1 cellular context compared by ENCODE assay signal in genomic region chr2:113231064-113231463, GRCh38.
TF ChIP-seq lines count a peak whose summit lies in the region.

No MANE protein-coding gene starts in this region.

TF ChIP-seq in K562, 482 proteins besides CTCF, POLR2A, EP300 and RAD21 (continued from another document):
- TF ChIP-seq PBX2 (CRISPR knock-in tag; IDR thresholded peaks at IDR 0.05; ENCODE audit: low read depth) (no peak), PBX2 (tag; conservative IDR thresholded peaks at IDR 0.05; ENCODE audit: low read depth) (0 out of 2 replicates have a peak, but pooled peaks have one; percentile 31), CCAR2 (IDR thresholded peaks at IDR 0.05; ENCODE audit: low read depth, low read length) (no peak)
TF ChIP-seq in K562: peak in this region for 1.
